2 cellular contexts compared by ENCODE assay signal in the genomic region with DNA sequence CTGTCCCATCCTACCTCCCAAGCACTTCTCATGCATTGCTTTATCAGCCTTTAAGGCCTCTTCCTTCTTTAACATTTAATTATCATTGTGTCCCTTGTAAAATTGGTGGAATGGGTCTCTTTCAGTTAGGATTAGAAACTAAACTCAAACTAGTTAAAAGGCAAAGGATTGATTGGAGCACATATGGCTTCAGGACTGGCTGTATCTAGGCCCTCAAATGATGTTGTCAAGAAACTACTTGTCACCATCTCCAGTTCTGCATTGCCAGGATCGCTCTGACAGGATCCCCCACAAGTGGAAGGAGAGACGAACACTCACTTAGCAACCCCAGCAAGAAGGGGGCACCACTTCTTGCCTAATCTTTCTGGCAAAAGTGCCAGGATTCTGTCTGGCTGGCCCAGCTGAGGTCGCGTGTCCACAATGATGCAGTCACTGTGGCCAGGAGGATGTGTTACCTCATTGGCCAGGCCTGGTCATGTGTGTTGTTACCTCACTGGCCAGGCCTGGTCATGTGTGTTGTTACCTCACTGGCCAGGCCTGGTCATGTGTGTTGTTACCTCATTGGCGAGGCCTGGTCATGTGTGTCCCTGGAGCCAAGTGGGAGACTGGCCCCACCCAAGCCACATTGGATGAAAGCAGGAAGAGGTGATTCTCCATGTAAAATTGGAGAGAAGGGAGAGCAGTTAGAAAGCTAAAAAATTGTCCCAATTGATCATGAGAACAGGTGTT.
TF ChIP-seq lines count a peak whose summit lies in the region.

No MANE protein-coding gene starts in this region.

TF ChIP-seq in HepG2, 621 proteins besides CTCF, POLR2A, EP300 and RAD21:
- TF ChIP-seq ZNF234 (CRISPR knock-in tag; conservative IDR thresholded peaks at IDR 0.05) (no peak), ZNF329 (CRISPR knock-in tag; IDR thresholded peaks at IDR 0.05; ENCODE audit: low read depth) (peak; percentile 92)
- TF ChIP-seq, protein P1, sequence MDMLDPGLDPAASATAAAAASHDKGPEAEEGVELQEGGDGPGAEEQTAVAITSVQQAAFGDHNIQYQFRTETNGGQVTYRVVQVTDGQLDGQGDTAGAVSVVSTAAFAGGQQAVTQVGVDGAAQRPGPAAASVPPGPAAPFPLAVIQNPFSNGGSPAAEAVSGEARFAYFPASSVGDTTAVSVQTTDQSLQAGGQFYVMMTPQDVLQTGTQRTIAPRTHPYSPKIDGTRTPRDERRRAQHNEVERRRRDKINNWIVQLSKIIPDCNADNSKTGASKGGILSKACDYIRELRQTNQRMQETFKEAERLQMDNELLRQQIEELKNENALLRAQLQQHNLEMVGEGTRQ (IDR thresholded peaks at IDR 0.05; ENCODE audit: low read depth, low read length) = peak; percentile 23; the same call in 1 of the 2 replicates
- TF ChIP-seq, protein P1 (CRISPR knock-in tag; IDR thresholded peaks at IDR 0.05; ENCODE audit: borderline replicate concordance) = no peak
TF ChIP-seq in HepG2: peak in this region for 2.

TF ChIP-seq in GM12878, 131 proteins besides CTCF, POLR2A, EP300 and RAD21:
- TF ChIP-seq, protein P2, sequence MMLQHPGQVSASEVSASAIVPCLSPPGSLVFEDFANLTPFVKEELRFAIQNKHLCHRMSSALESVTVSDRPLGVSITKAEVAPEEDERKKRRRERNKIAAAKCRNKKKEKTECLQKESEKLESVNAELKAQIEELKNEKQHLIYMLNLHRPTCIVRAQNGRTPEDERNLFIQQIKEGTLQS (IDR thresholded peaks at IDR 0.05; ENCODE audit: borderline replicate concordance, extremely low read depth, low read depth, low read length) = no peak
- TF ChIP-seq WRNIP1 (IDR thresholded peaks at IDR 0.05; ENCODE audit: borderline replicate concordance, low read depth, low read length) (no peak), CEBPB (IDR thresholded peaks at IDR 0.05; ENCODE audit: borderline replicate concordance in 1 of 2, low read depth in 2 of 2, low read length in 2 of 2) (no peak), TARDBP (IDR thresholded peaks at IDR 0.05; ENCODE audit: borderline replicate concordance) (no peak), NR2C2 (IDR thresholded peaks at IDR 0.05; ENCODE audit: borderline replicate concordance, control insufficient read depth, insufficient read length, low read depth) (no peak), HDAC6 (IDR thresholded peaks at IDR 0.05; ENCODE audit: unreplicated experiment) (no peak), GABPA (IDR thresholded peaks at IDR 0.05; ENCODE audit: low read depth) (no peak), IRF3 (IDR thresholded peaks at IDR 0.05) (no peak)
- TF ChIP-seq, protein P3, sequence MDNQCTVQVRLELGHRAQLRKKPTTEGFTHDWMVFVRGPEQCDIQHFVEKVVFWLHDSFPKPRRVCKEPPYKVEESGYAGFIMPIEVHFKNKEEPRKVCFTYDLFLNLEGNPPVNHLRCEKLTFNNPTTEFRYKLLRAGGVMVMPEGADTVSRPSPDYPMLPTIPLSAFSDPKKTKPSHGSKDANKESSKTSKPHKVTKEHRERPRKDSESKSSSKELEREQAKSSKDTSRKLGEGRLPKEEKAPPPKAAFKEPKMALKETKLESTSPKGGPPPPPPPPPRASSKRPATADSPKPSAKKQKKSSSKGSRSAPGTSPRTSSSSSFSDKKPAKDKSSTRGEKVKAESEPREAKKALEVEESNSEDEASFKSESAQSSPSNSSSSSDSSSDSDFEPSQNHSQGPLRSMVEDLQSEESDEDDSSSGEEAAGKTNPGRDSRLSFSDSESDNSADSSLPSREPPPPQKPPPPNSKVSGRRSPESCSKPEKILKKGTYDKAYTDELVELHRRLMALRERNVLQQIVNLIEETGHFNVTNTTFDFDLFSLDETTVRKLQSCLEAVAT (IDR thresholded peaks at IDR 0.05) = no peak
- TF ChIP-seq, protein P4, sequence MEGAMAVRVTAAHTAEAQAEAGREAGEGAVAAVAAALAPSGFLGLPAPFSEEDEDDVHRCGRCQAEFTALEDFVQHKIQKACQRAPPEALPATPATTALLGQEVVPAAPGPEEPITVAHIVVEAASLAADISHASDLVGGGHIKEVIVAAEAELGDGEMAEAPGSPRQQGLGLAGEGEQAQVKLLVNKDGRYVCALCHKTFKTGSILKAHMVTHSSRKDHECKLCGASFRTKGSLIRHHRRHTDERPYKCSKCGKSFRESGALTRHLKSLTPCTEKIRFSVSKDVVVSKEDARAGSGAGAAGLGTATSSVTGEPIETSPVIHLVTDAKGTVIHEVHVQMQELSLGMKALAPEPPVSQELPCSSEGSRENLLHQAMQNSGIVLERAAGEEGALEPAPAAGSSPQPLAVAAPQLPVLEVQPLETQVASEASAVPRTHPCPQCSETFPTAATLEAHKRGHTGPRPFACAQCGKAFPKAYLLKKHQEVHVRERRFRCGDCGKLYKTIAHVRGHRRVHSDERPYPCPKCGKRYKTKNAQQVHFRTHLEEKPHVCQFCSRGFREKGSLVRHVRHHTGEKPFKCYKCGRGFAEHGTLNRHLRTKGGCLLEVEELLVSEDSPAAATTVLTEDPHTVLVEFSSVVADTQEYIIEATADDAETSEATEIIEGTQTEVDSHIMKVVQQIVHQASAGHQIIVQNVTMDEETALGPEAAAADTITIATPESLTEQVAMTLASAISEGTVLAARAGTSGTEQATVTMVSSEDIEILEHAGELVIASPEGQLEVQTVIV (IDR thresholded peaks at IDR 0.05; ENCODE audit: borderline replicate concordance, partially characterized antibody) = no peak
